19 cellular contexts compared by ENCODE assay signal in genomic region chr9:138010861-138011260, GRCh38.
"Had no signal": no experiment of that assay in that cellular context is flagged by ENCODE, and none has a peak within 500 bp of the region (broad histone marks: within the 10 kb centered on the region; RNA-seq: fewer than 3 reads in every experiment).

No MANE protein-coding gene starts in this region.

- H3K4me1 ChIP-seq: body of pancreas, right atrium auricular region, tibial nerve had no signal

- H3K4me3 ChIP-seq: body of pancreas, right atrium auricular region, tibial nerve had no signal

- H3K4me1 Mint-ChIP-seq: activated B cell treated with CpG ODN at 0.5 μM for 24 hours; activated CD4-positive, alpha-beta T cell treated with anti-CD3 and anti-CD28 coated beads, Interleukin-2, amount 10 ng/mL, durations not matched to agents 24 days and 14 days; activated naive CD4-positive, alpha-beta T cell treated with anti-CD3 and anti-CD28 coated beads, Interleukin-2, amount 50 U/mL, for 24 hours; central memory CD8-positive, alpha-beta T cell had no signal

- H3K27ac Mint-ChIP-seq: activated B cell treated with CpG ODN at 0.5 μM for 24 hours; activated CD4-positive, alpha-beta T cell treated with anti-CD3 and anti-CD28 coated beads, Interleukin-2, amount 10 ng/mL, durations not matched to agents 24 days and 14 days; activated naive CD4-positive, alpha-beta T cell treated with anti-CD3 and anti-CD28 coated beads, Interleukin-2, amount 50 U/mL, for 24 hours; activated T-helper 2 cell treated with anti-CD3 and anti-CD28 coated beads, Interferon-gamma antibody, Interleukin-2, Interleukin-4, amounts not matched to agents 10 μg/mL and 5 μg/mL and 100 μg/mL, durations not matched to agents 14 hours and 24 hours and 36 hours; dendritic cell treated with granulocyte-macrophage colony-stimulating factor and Interleukin-4, amounts not matched to agents 40 ng/mL and 50 ng/mL, for 4 days; effector memory CD8-positive, alpha-beta T cell; T-helper 1 cell treated with Interleukin-12 subunit alpha and Interleukin-12 subunit beta and Interleukin-4 antibody, amounts not matched to agents 30 μg/mL and 1 μg/mL, for 36 hours had no signal

- H3K27me3 Mint-ChIP-seq: activated CD4-positive, alpha-beta T cell treated with anti-CD3 and anti-CD28 coated beads, Interleukin-2, amount 10 ng/mL, durations not matched to agents 24 days and 14 days had no signal

- H3K9me3 Mint-ChIP-seq: activated B cell treated with CpG ODN at 0.5 μM for 24 hours; activated CD4-positive, alpha-beta T cell treated with anti-CD3 and anti-CD28 coated beads, Interleukin-2, amount 10 ng/mL, durations not matched to agents 24 days and 14 days; activated naive CD4-positive, alpha-beta T cell treated with anti-CD3 and anti-CD28 coated beads, Interleukin-2, amount 50 U/mL, for 24 hours; activated T-helper 2 cell treated with anti-CD3 and anti-CD28 coated beads, Interferon-gamma antibody, Interleukin-2, Interleukin-4, amounts not matched to agents 10 μg/mL and 5 μg/mL and 100 μg/mL, durations not matched to agents 14 hours and 24 hours and 36 hours; central memory CD8-positive, alpha-beta T cell; dendritic cell treated with granulocyte-macrophage colony-stimulating factor and Interleukin-4, amounts not matched to agents 40 ng/mL and 50 ng/mL, for 4 days; effector memory CD8-positive, alpha-beta T cell; naive B cell; T-helper 1 cell treated with Interleukin-12 subunit alpha and Interleukin-12 subunit beta and Interleukin-4 antibody, amounts not matched to agents 30 μg/mL and 1 μg/mL, for 36 hours had no signal

- H3K9me3 ChIP-seq: body of pancreas, neutrophil, right atrium auricular region, tibial nerve had no signal

- H3K36me3 Mint-ChIP-seq: activated naive CD4-positive, alpha-beta T cell treated with anti-CD3 and anti-CD28 coated beads, Interleukin-2, amount 50 U/mL, for 24 hours; naive B cell had no signal

- H3K27ac ChIP-seq: body of pancreas, epithelial cell of prostate, neutrophil, right atrium auricular region, tibial nerve had no signal

- H3K4me3 Mint-ChIP-seq: activated B cell treated with CpG ODN at 0.5 μM for 24 hours; activated CD4-positive, alpha-beta T cell treated with anti-CD3 and anti-CD28 coated beads, Interleukin-2, amount 10 ng/mL, durations not matched to agents 24 days and 14 days; activated naive CD4-positive, alpha-beta T cell treated with anti-CD3 and anti-CD28 coated beads, Interleukin-2, amount 50 U/mL, for 24 hours; central memory CD8-positive, alpha-beta T cell; dendritic cell treated with granulocyte-macrophage colony-stimulating factor and Interleukin-4, amounts not matched to agents 40 ng/mL and 50 ng/mL, for 4 days; effector memory CD8-positive, alpha-beta T cell; naive B cell; T-helper 1 cell treated with Interleukin-12 subunit alpha and Interleukin-12 subunit beta and Interleukin-4 antibody, amounts not matched to agents 30 μg/mL and 1 μg/mL, for 36 hours had no signal

- ATAC-seq: body of pancreas; effector memory CD8-positive, alpha-beta T cell had no signal

- DNase-seq: activated B cell treated with CpG ODN at 0.5 μM for 24 hours; activated T-cell treated with anti-CD3 and anti-CD28 coated beads for 4 hours; amniotic stem cell; body of pancreas; effector memory CD8-positive, alpha-beta T cell; hippocampal formation; kidney glomerular epithelial cell; naive B cell; small intestine had no signal

- H3K36me3 ChIP-seq: neutrophil, right atrium auricular region, tibial nerve had no signal

- H3K27me3 ChIP-seq: body of pancreas, neutrophil, right atrium auricular region, tibial nerve had no signal
